In genomic region chr21:44907966-44908364, GRCh38 we compare ENCODE assay signal across 8 cellular contexts. TPM values are rescaled to one million over a fixed set of nuclear protein-coding genes. Genes with fewer than 3 reads are reported as not detected.
DNase-seq lines count a peak whose midpoint lies in the region; ATAC-seq, FAIRE-seq and TF ChIP-seq lines count a peak whose summit lies in the region.

No MANE protein-coding gene starts in this region.

- no peaks in the 10 kb centered on the region for H3K27me3 ChIP-seq in sigmoid colon

- intact Hi-C loops in sigmoid colon (cut with DNase I): no loop called here

- TF ChIP-seq POLR2A in sigmoid colon (IDR thresholded peaks at IDR 0.05): no peak

- no peak for DNase-seq in GM18507 (ENCODE audit: extremely low spot score, insufficient read length, low read depth)
- DNase-seq in OCI-M1 (lab: John Stamatoyannopoulos, UW): peak; percentile 87
- peak; percentile 42 for DNase-seq in fibroblast of pulmonary artery (ENCODE audit: low read depth)
- no peak for DNase-seq in sigmoid colon
- DNase-seq in foreskin fibroblast: no peak

- H3K4me3 ChIP-seq in fibroblast of pulmonary artery (replicated peaks; ENCODE audit: low read depth, low read length) (no peak overlapping the region), sigmoid colon (peak overlapping the region in 3 of 4 donors; percentile 25 to 44 (median 27)), foreskin fibroblast (ENCODE audit: low read depth in 1 of 2, low read length in 2 of 2) (no peak overlapping the region)

- H3K36me3 ChIP-seq in sigmoid colon: no peaks in the 10 kb centered on the region

- H3K9me3 ChIP-seq in sigmoid colon: no peaks in the 10 kb centered on the region

- no peak for TF ChIP-seq EP300 in sigmoid colon (IDR thresholded peaks at IDR 0.05)

- ATAC-seq in esophagus mucosa (no peak), HG02763 (IDR thresholded peaks at IDR 0.05; ENCODE audit: unreplicated experiment) (no peak), GM18868 (IDR thresholded peaks at IDR 0.05; ENCODE audit: unreplicated experiment) (no peak)

- 35 to 71% methylated on average over 11 of the region's 11 CpGs for WGBS in sigmoid colon, 2 donors

- peak; percentile 21 for FAIRE-seq in GM18507 (lab: Jason Lieb, UNC)

- H3K27ac ChIP-seq in sigmoid colon: peak overlapping the region; percentile 3 to 92 (median 77)

- peaks cover 0 to 65% (median 50%) of the 10 kb centered on the region in 4 donors for H3K4me1 ChIP-seq in sigmoid colon

- TF ChIP-seq CTCF in fibroblast of pulmonary artery (IDR thresholded peaks at IDR 0.05; ENCODE audit: low read length, missing control alignments): no peak
- peak in 1 of 4 experiments; percentile 8 for TF ChIP-seq CTCF in sigmoid colon (IDR thresholded peaks at IDR 0.05)
- no peak for TF ChIP-seq CTCF in foreskin fibroblast (IDR thresholded peaks at IDR 0.05; ENCODE audit: low read depth, low read length)

RNA-seq across cellular contexts. Expression of gene ITGB2, which starts 12.7 kb away (rescaled TPM):
- total RNA-seq in sigmoid colon (10 to 100 TPM; 14.7 to 82.0 (median 48.5) TPM), esophagus mucosa (7.1 TPM)
- 100 to 1,000 TPM in 1 of 3 donors, 10 to 100 TPM in 2; 21.0 to 103 (median 60.5) TPM for polyA plus RNA-seq in sigmoid colon

RNA-seq across cellular contexts. Expression of gene SLX9, which starts 31.9 kb away (rescaled TPM):
- total RNA-seq in sigmoid colon (10 to 100 TPM; 18.3 to 38.8 (median 22.0) TPM), esophagus mucosa (27.2 TPM)
- 10 to 100 TPM in 2 of 3 donors, 1 to 10 TPM in 1; 9.7 to 31.9 (median 15.0) TPM for polyA plus RNA-seq in sigmoid colon

RNA-seq across cellular contexts. Expression of gene PTTG1IP, which starts 34.5 kb away (rescaled TPM):
- 100 to 1,000 TPM; 158 to 208 (median 188) TPM for total RNA-seq in sigmoid colon
- polyA plus RNA-seq in sigmoid colon: 100 to 1,000 TPM in 1 of 3 donors, 10 to 100 TPM in 2; 49.7 to 146 (median 59.5) TPM
- total RNA-seq in esophagus mucosa: 67.1 TPM

Comparison
In these comparisons a context has a peak if more than half of its experiments do, and no peak if none do; other contexts are left out.
1. DNase-seq: peak in OCI-M1 (single experiment) and fibroblast of pulmonary artery (single experiment); none in GM18507 (single experiment), sigmoid colon (single experiment) and foreskin fibroblast (0 of 2).
2. H3K4me3 ChIP-seq: peak in sigmoid colon (3 of 4); none in fibroblast of pulmonary artery (single experiment) and foreskin fibroblast (0 of 2).